In genomic region chr19:35746087-35746462, GRCh38 we compare ENCODE assay signal across 7 cellular contexts. TPM values are rescaled to one million over a fixed set of nuclear protein-coding genes. Genes with fewer than 3 reads are reported as not detected.
DNase-seq lines count a peak whose midpoint lies in the region; ATAC-seq and TF ChIP-seq lines count a peak whose summit lies in the region.

No MANE protein-coding gene starts in this region.

- no peaks in the 10 kb centered on the region for H3K9me3 ChIP-seq in iPS-18c (ENCODE audit: control insufficient read depth, insufficient read depth, low read length)

- DNase-seq in HL-60 (ENCODE audit: low read depth in 1 of 2, low spot score in 1 of 2) (no peak), NCI-H2107 (lab: John Stamatoyannopoulos, UW) (no peak)
- no peak for DNase-seq in activated naive CD4-positive, alpha-beta T cell treated with anti-CD3 and anti-CD28 coated beads, Interleukin-2, amount 50 U/mL, for 72 hours (ENCODE audit: low spot score in 2 of 2)
- DNase-seq in stimulated activated naive CD8-positive, alpha-beta T cell treated with anti-CD3 and anti-CD28 coated beads, Interleukin-15, amount 100 ng/mL, for 72 hours, result no peak

- no peaks in the 10 kb centered on the region for H3K27me3 ChIP-seq in HL-60 (ENCODE audit: insufficient read depth, poor library complexity, severe bottlenecking)

- no peak for ATAC-seq in activated naive CD4-positive, alpha-beta T cell treated with anti-CD3 and anti-CD28 coated beads, Interleukin-2, amount 50 U/mL, for 72 hours
- no peak for ATAC-seq in stimulated activated naive CD8-positive, alpha-beta T cell treated with anti-CD3 and anti-CD28 coated beads, Interleukin-15, amount 100 ng/mL, for 72 hours
- ATAC-seq in HG03571 (IDR thresholded peaks at IDR 0.05; ENCODE audit: unreplicated experiment) (no peak), GM21825 (IDR thresholded peaks at IDR 0.05; ENCODE audit: unreplicated experiment) (no peak)

- H3K4me1 Mint-ChIP-seq in stimulated activated naive CD8-positive, alpha-beta T cell treated with anti-CD3 and anti-CD28 coated beads, Interleukin-15, amount 100 ng/mL, for 72 hours, result peaks cover 70% of the 10 kb centered on the region

- H3K9me3 Mint-ChIP-seq in activated naive CD4-positive, alpha-beta T cell treated with anti-CD3 and anti-CD28 coated beads, Interleukin-2, amount 50 U/mL, for 72 hours, result no peaks in the 10 kb centered on the region
- no peaks in the 10 kb centered on the region for H3K9me3 Mint-ChIP-seq in stimulated activated naive CD8-positive, alpha-beta T cell treated with anti-CD3 and anti-CD28 coated beads, Interleukin-15, amount 100 ng/mL, for 72 hours

- peak overlapping the region; percentile 98 for H3K27ac ChIP-seq in HL-60 (replicated peaks)

- peak overlapping the region; percentile 97 to 100 for H3K4me3 Mint-ChIP-seq in stimulated activated naive CD8-positive, alpha-beta T cell treated with anti-CD3 and anti-CD28 coated beads, Interleukin-15, amount 100 ng/mL, for 72 hours

- H3K4me3 ChIP-seq in HL-60 (replicated peaks; ENCODE audit: insufficient read depth, low read length) (peak overlapping the region; percentile 79), iPS-18c (ENCODE audit: insufficient read depth, low read depth, low read length) (peak overlapping the region; percentile 92)

- peak overlapping the region; percentile 93 to 100 for H3K27ac Mint-ChIP-seq in activated naive CD4-positive, alpha-beta T cell treated with anti-CD3 and anti-CD28 coated beads, Interleukin-2, amount 50 U/mL, for 72 hours
- H3K27ac Mint-ChIP-seq in stimulated activated naive CD8-positive, alpha-beta T cell treated with anti-CD3 and anti-CD28 coated beads, Interleukin-15, amount 100 ng/mL, for 72 hours, result peak overlapping the region; percentile 99 to 100

- no peaks in the 10 kb centered on the region for H3K27me3 Mint-ChIP-seq in stimulated activated naive CD8-positive, alpha-beta T cell treated with anti-CD3 and anti-CD28 coated beads, Interleukin-15, amount 100 ng/mL, for 72 hours

- no peak for TF ChIP-seq CTCF in HL-60 (IDR thresholded peaks at IDR 0.05; ENCODE audit: insufficient read depth, low read length)

- H3K36me3 Mint-ChIP-seq in activated naive CD4-positive, alpha-beta T cell treated with anti-CD3 and anti-CD28 coated beads, Interleukin-2, amount 50 U/mL, for 72 hours, result peaks cover 25% of the 10 kb centered on the region in 2 donors

RNA-seq across cellular contexts. Expression of gene PSENEN, which starts 0.6 kb away (rescaled TPM):
- 10 to 100 TPM; 43.2 to 49.4 TPM for total RNA-seq in activated naive CD4-positive, alpha-beta T cell treated with anti-CD3 and anti-CD28 coated beads, Interleukin-2, amount 50 U/mL, for 72 hours

RNA-seq across cellular contexts. Expression of gene U2AF1L4, which starts 0.9 kb away (rescaled TPM):
- 10 to 100 TPM; 33.8 to 69.0 TPM for total RNA-seq in activated naive CD4-positive, alpha-beta T cell treated with anti-CD3 and anti-CD28 coated beads, Interleukin-2, amount 50 U/mL, for 72 hours

RNA-seq across cellular contexts. Expression of gene LIN37, which starts 2.3 kb away (rescaled TPM):
- 10 to 100 TPM; 11.2 to 25.0 TPM for total RNA-seq in activated naive CD4-positive, alpha-beta T cell treated with anti-CD3 and anti-CD28 coated beads, Interleukin-2, amount 50 U/mL, for 72 hours

RNA-seq across cellular contexts. Expression of gene IGFLR1, which starts 3.8 kb away (rescaled TPM):
- 100 to 1,000 TPM in 1 of 2 donors, 10 to 100 TPM in 1; 74.6 to 245 TPM for total RNA-seq in activated naive CD4-positive, alpha-beta T cell treated with anti-CD3 and anti-CD28 coated beads, Interleukin-2, amount 50 U/mL, for 72 hours

RNA-seq across cellular contexts. Expression of gene HSPB6, which starts 10.8 kb away (rescaled TPM):
- under 1 TPM; 0.32 to 0.99 TPM for total RNA-seq in activated naive CD4-positive, alpha-beta T cell treated with anti-CD3 and anti-CD28 coated beads, Interleukin-2, amount 50 U/mL, for 72 hours
